In the genomic region with DNA sequence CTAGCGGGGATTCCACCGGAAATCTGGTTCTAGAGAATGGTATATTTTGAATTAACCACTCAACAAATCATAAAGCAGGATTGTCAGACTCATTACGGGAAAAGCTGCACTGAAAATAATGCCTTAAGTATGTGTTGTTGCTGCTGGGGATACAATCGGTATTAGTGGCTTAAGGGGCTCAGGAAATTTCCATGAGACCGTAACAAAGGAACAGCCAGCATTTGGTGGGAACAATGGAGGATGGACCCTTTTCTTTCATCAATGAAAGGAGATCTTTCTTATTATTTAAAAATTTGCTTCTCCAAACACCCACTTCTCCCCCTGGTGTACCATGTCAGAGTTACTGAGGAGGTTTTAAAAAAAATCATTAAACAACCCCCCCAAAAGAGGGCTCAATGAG, we compare ENCODE assay signal across 24 cellular contexts.
"Had no signal": no experiment of that assay in that cellular context is flagged by ENCODE, and none has a peak within 500 bp of the region (broad histone marks: within the 10 kb centered on the region; RNA-seq: fewer than 3 reads in every experiment).

No MANE protein-coding gene starts in this region.

- H3K9ac ChIP-seq: KMS-11 had no signal

- H3K4me3 ChIP-seq: K562 had no signal

- H3K27ac ChIP-seq: HL-60, KMS-11, RWPE1 had no signal

- FAIRE-seq: K562 had no signal

- H3K4me3 Mint-ChIP-seq: IgD-negative memory B cell had no signal

- H3K27me3 Mint-ChIP-seq: IgD-negative memory B cell had no signal

- H3K27ac Mint-ChIP-seq: IgD-negative memory B cell had no signal

- H3K4me1 Mint-ChIP-seq: IgD-negative memory B cell had no signal

- DNase-seq: Kasumi-1, MM.1S, MV-4-11, NCI-H1048, NCI-H1105, NCI-H1417, NCI-H1436 treated with DMSO at 0.1 percent for 48 hours, NCI-H1694, NCI-H187 treated with DMSO at 0.1 percent for 48 hours, NCI-H2029 treated with DMSO at 0.1 percent for 48 hours, NCI-H2171 treated with DMSO at 0.1 percent for 48 hours, NCI-H2227 treated with DMSO at 0.1 percent for 48 hours, NCI-H524, NCI-H526 treated with DMSO at 0.1 percent for 48 hours, NCI-H774, SHP77 had no signal

- ATAC-seq: K562, Panc1, PC-3, SK-N-SH treated with all-trans-retinoic acid at 6 μM for 48 hours had no signal

- H3K36me3 Mint-ChIP-seq: IgD-negative memory B cell had no signal

- H3K4me2 ChIP-seq: KMS-11 had no signal
